In genomic region chr17:9287301-9287700, GRCh38 we compare ENCODE assay signal across 27 cellular contexts.
"Had no signal": no experiment of that assay in that cellular context is flagged by ENCODE, and none has a peak within 500 bp of the region (broad histone marks: within the 10 kb centered on the region; RNA-seq: fewer than 3 reads in every experiment).

No MANE protein-coding gene starts in this region.

- H3K27ac ChIP-seq: left lung, lower lobe of right lung, pancreas, prostate gland, suprapubic skin, thoracic aorta, tibial artery, upper lobe of right lung had no signal

- H3K4me3 ChIP-seq: left lung, lower lobe of right lung, pancreas, prostate gland, skin epidermis, suprapubic skin, thoracic aorta, tibial artery, upper lobe of right lung had no signal

- H3K36me3 ChIP-seq: left lung, lower lobe of right lung, pancreas, prostate gland, suprapubic skin, thoracic aorta, tibial artery, upper lobe of right lung had no signal

- H3K4me1 ChIP-seq: pancreas, prostate gland had no signal

- ATAC-seq: left colon; left lung; lower lobe of right lung; naive thymus-derived CD8-positive, alpha-beta T cell; pancreas; right cardiac atrium; stimulated activated effector memory CD8-positive, alpha-beta T cell treated with anti-CD3 and anti-CD28 coated beads, Interleukin-12 subunit alpha, Interleukin-12 subunit beta, amount 100 ng/mL, for 72 hours; upper lobe of right lung had no signal

- H3K27me3 ChIP-seq: left lung, pancreas, suprapubic skin, tibial artery, upper lobe of right lung had no signal

- H3K27ac Mint-ChIP-seq: immature natural killer cell; stimulated activated effector memory CD8-positive, alpha-beta T cell treated with anti-CD3 and anti-CD28 coated beads, Interleukin-12 subunit alpha, Interleukin-12 subunit beta, amount 100 ng/mL, for 72 hours; stimulated activated naive CD8-positive, alpha-beta T cell treated with anti-CD3 and anti-CD28 coated beads, Interleukin-15, Interleukin-2, amounts not matched to agents 100 ng/mL and 50 ng/mL, for 24 hours had no signal

- DNase-seq: immature natural killer cell; kidney; left colon; left lung; lower lobe of right lung; mammary epithelial cell; mesenchymal stem cell; naive thymus-derived CD8-positive, alpha-beta T cell; nucleus accumbens; pancreas; posterior cingulate gyrus; retina; right cardiac atrium; stimulated activated CD4-positive, alpha-beta T cell treated with anti-CD3 and anti-CD28 coated beads, Interleukin-12 subunit alpha, Interleukin-12 subunit beta, amount 100 ng/mL, for 4 hours; stimulated activated CD4-positive, alpha-beta T cell treated with anti-CD3 and anti-CD28 coated beads, Interleukin-4, amount 100 ng/mL, for 24 hours; stimulated activated naive CD4-positive, alpha-beta T cell; tibial artery; trophoblast cell; upper lobe of right lung had no signal

- H3K4me3 Mint-ChIP-seq: immature natural killer cell; nephron; neural crest cell; stimulated activated effector memory CD8-positive, alpha-beta T cell treated with anti-CD3 and anti-CD28 coated beads, Interleukin-12 subunit alpha, Interleukin-12 subunit beta, amount 100 ng/mL, for 72 hours; stimulated activated naive CD8-positive, alpha-beta T cell treated with anti-CD3 and anti-CD28 coated beads, Interleukin-15, Interleukin-2, amounts not matched to agents 100 ng/mL and 50 ng/mL, for 24 hours had no signal

- H3K27me3 Mint-ChIP-seq: naive thymus-derived CD8-positive, alpha-beta T cell; stimulated activated naive CD8-positive, alpha-beta T cell treated with anti-CD3 and anti-CD28 coated beads, Interleukin-15, Interleukin-2, amounts not matched to agents 100 ng/mL and 50 ng/mL, for 24 hours had no signal

- H3K9me3 Mint-ChIP-seq: immature natural killer cell; naive thymus-derived CD8-positive, alpha-beta T cell; nephron; neural crest cell; stimulated activated effector memory CD8-positive, alpha-beta T cell treated with anti-CD3 and anti-CD28 coated beads, Interleukin-12 subunit alpha, Interleukin-12 subunit beta, amount 100 ng/mL, for 72 hours; stimulated activated naive CD8-positive, alpha-beta T cell treated with anti-CD3 and anti-CD28 coated beads, Interleukin-15, Interleukin-2, amounts not matched to agents 100 ng/mL and 50 ng/mL, for 24 hours had no signal

- H3K9me3 ChIP-seq: left lung, lower lobe of right lung, pancreas, prostate gland, suprapubic skin, thoracic aorta, tibial artery, upper lobe of right lung had no signal
